In the genomic region with DNA sequence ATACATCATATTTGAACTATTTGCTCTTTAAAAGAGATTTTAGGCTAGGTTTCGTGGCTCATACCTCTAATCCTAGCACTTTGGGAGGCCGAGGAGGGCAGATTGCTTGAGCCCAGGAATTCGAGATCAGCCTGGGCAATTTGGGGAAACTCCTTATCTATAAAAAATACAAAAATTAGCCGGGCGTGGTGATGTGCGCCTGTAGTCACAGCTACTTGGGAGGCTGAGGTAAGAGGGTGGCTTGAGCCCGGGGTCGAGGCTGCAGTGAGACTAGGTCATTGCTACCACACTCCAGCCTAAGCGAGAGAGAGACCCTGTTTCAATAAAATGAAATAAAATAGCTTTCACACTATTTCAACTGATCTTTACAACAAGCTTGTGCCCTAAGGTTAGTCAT, we compare ENCODE assay signal across 8 cellular contexts. TPM values are rescaled to one million over a fixed set of nuclear protein-coding genes. Genes with fewer than 3 reads are reported as not detected.
DNase-seq lines count a peak whose midpoint lies in the region; ATAC-seq and TF ChIP-seq lines count a peak whose summit lies in the region.

No MANE protein-coding gene starts in this region.

- no peaks in the 10 kb centered on the region for H3K9me3 Mint-ChIP-seq in T-cell

- peak overlapping the region; percentile 97 for H3K4me3 ChIP-seq in GM12865 (ENCODE audit: low read depth, low read length)
- H3K4me3 ChIP-seq in fibroblast of mammary gland (ENCODE audit: control insufficient read depth, low read depth, low read length): peak overlapping the region; percentile 99
- H3K4me3 ChIP-seq in retinal pigment epithelial cell (ENCODE audit: low read length): peak overlapping the region; percentile 99

- H3K36me3 Mint-ChIP-seq in T-cell: peaks cover 2% of the 10 kb centered on the region

- H3K4me1 Mint-ChIP-seq in T-cell: peaks cover 51 to 64% (median 60%) of the 10 kb centered on the region in 3 donors

- no peak for ATAC-seq in T-cell (replicated peaks in 1 of 4)
- no peak for ATAC-seq in GM21528 (IDR thresholded peaks at IDR 0.05; ENCODE audit: low FRiP score, unreplicated experiment)

- no peak for TF ChIP-seq CTCF in GM12865 (IDR thresholded peaks at IDR 0.05; ENCODE audit: insufficient read depth, low read depth, low read length, missing control alignments)
- no peak for TF ChIP-seq CTCF in fibroblast of mammary gland (conservative IDR thresholded peaks at IDR 0.05; ENCODE audit: control insufficient read depth, insufficient read depth, low read depth, low read length)
- TF ChIP-seq CTCF in retinal pigment epithelial cell (conservative IDR thresholded peaks at IDR 0.05; ENCODE audit: low read depth, low read length): no peak

- peak overlapping the region; percentile 91 to 100 (median 92) for H3K4me3 Mint-ChIP-seq in T-cell

- CTCF ChIA-PET in T-cell (lab: Charles Lee): no interaction called here

- H3K27ac Mint-ChIP-seq in T-cell: peak overlapping the region; percentile 89 to 99

- no peak for DNase-seq in GM12865 (ENCODE audit: low read depth)
- DNase-seq in T-cell: peak in 1 of 34 experiments; percentile 2
- no peak for DNase-seq in fibroblast of mammary gland (ENCODE audit: low read depth)
- DNase-seq in retinal pigment epithelial cell (ENCODE audit: low read depth): no peak
- no peak for DNase-seq in T-helper 9 cell
- DNase-seq in NCI-H2196 (lab: John Stamatoyannopoulos, UW; ENCODE audit: unreplicated experiment): no peak
- DNase-seq in hippocampal formation (lab: John Stamatoyannopoulos, UW): no peak

- no peaks in the 10 kb centered on the region for H3K27me3 Mint-ChIP-seq in T-cell

- POLR2A ChIA-PET in T-cell (lab: Charles Lee): interaction anchor here in 1 of 2 donors (0.6 kb wide), 1 partner anchor 73 kb away, joined by 3 read pairs; no protein-coding TSS in a partner anchor

RNA-seq across cellular contexts. Expression of gene MRPL22, which starts 0.5 kb away (rescaled TPM):
- total RNA-seq in T-cell: 10 to 100 TPM; 19.5 to 30.9 (median 26.1) TPM

RNA-seq across cellular contexts. Expression of gene GEMIN5, which starts 2.4 kb away (rescaled TPM):
- 10 to 100 TPM in 3 of 5 donors, 1 to 10 TPM in 2; 6.8 to 17.6 (median 14.8) TPM for total RNA-seq in T-cell
